Comparison of ENCODE assay signal across 8 cellular contexts in genomic region chr6:296151-297122, GRCh38. TPM values are rescaled to one million over a fixed set of nuclear protein-coding genes. Genes with fewer than 3 reads are reported as not detected.
DNase-seq lines count a peak whose midpoint lies in the region; ATAC-seq, FAIRE-seq and TF ChIP-seq lines count a peak whose summit lies in the region.

No MANE protein-coding gene starts in this region.

- H3K27me3 ChIP-seq in naive thymus-derived CD4-positive, alpha-beta T cell (ENCODE audit: control insufficient read depth in 2 of 2, insufficient read depth in 2 of 2, low read length in 2 of 2): no peaks in the 10 kb centered on the region

- CTCF ChIA-PET in HEK293 (lab: Yijun Ruan, JAX): interaction anchor here (0.8 kb wide), 1 partner anchor 35 kb away, joined by 3 read pairs; no protein-coding TSS in a partner anchor
- CTCF ChIA-PET in naive thymus-derived CD4-positive, alpha-beta T cell (lab: Charles Lee): interaction anchor here (0.7 kb wide), 1 partner anchor 53 kb away, joined by 3 read pairs; no protein-coding TSS in a partner anchor

- DNase-seq in GM12892 (ENCODE audit: insufficient read length) (no peak), NCI-H1105 (lab: John Stamatoyannopoulos, UW) (no peak), HuH-7.5 (ENCODE audit: low spot score) (no peak), iPS-NIHi7 (ENCODE audit: extremely low spot score) (no peak)
- no peak for DNase-seq in T-helper 2 cell treated with Interferon-gamma antibody and Interleukin-4, amounts not matched to agents 5 μg/mL and 100 μg/mL, for 36 hours (ENCODE audit: low spot score)
- DNase-seq in naive thymus-derived CD4-positive, alpha-beta T cell: peak in 1 of 9 donors; percentile 16
- no peak for DNase-seq in activated naive CD4-positive, alpha-beta T cell treated with anti-CD3 and anti-CD28 coated beads, Interleukin-2, amount 50 U/mL, for 16 hours

- H3K27ac Mint-ChIP-seq in T-helper 2 cell treated with Interferon-gamma antibody and Interleukin-4, amounts not matched to agents 5 μg/mL and 100 μg/mL, for 36 hours: peak overlapping the region; percentile 21
- peak overlapping the region in 6 of 9 donors; percentile 5 to 60 (median 28) for H3K27ac Mint-ChIP-seq in naive thymus-derived CD4-positive, alpha-beta T cell

- no peaks in the 10 kb centered on the region for H3K36me3 ChIP-seq in HEK293 (ENCODE audit: control insufficient read depth in 2 of 2, insufficient read depth in 1 of 2, low read length in 2 of 2)
- H3K36me3 ChIP-seq in naive thymus-derived CD4-positive, alpha-beta T cell (ENCODE audit: control insufficient read depth in 2 of 3, insufficient read depth in 3 of 3, low read length in 3 of 3): no peaks in the 10 kb centered on the region

- H3K4me1 Mint-ChIP-seq in T-helper 2 cell treated with Interferon-gamma antibody and Interleukin-4, amounts not matched to agents 5 μg/mL and 100 μg/mL, for 36 hours (ENCODE audit: low read depth): peaks cover 33% of the 10 kb centered on the region
- peaks cover 12 to 48% (median 27%) of the 10 kb centered on the region in 7 donors for H3K4me1 Mint-ChIP-seq in naive thymus-derived CD4-positive, alpha-beta T cell

- peak; percentile 53 for FAIRE-seq in GM12892 (lab: Jason Lieb, UNC)

- H3K4me3 Mint-ChIP-seq in T-helper 2 cell treated with Interferon-gamma antibody and Interleukin-4, amounts not matched to agents 5 μg/mL and 100 μg/mL, for 36 hours: peak overlapping the region; percentile 23
- peak overlapping the region in 8 of 10 donors; percentile 13 to 66 (median 25) for H3K4me3 Mint-ChIP-seq in naive thymus-derived CD4-positive, alpha-beta T cell

- TF ChIP-seq POLR2A in GM12892 (IDR thresholded peaks at IDR 0.05; ENCODE audit: low read depth, low read length): peak; percentile 45; the same call in 1 of the 2 replicates

- intact Hi-C loops in naive thymus-derived CD4-positive, alpha-beta T cell (cut with micrococcal nuclease): loop anchor here in 1 of 2 donors (10.0 kb wide), 1 partner anchor 398 kb away; the partner anchor contains the start of gene EXOC2

- no peaks in the 10 kb centered on the region for H3K36me3 Mint-ChIP-seq in T-helper 2 cell treated with Interferon-gamma antibody and Interleukin-4, amounts not matched to agents 5 μg/mL and 100 μg/mL, for 36 hours (ENCODE audit: low read depth)
- peaks cover 0 to 2% (median 0%) of the 10 kb centered on the region in 5 donors for H3K36me3 Mint-ChIP-seq in naive thymus-derived CD4-positive, alpha-beta T cell

- TF ChIP-seq CTCF in HEK293 (tag by site-specific recombination; IDR thresholded peaks at IDR 0.05): no peak

- H3K4me3 ChIP-seq in HEK293 (ENCODE audit: low read depth, low read length): no peak overlapping the region
- no peak overlapping the region for H3K4me3 ChIP-seq in naive thymus-derived CD4-positive, alpha-beta T cell (ENCODE audit: low read length)

- no peaks in the 10 kb centered on the region for H3K27me3 Mint-ChIP-seq in T-helper 2 cell treated with Interferon-gamma antibody and Interleukin-4, amounts not matched to agents 5 μg/mL and 100 μg/mL, for 36 hours (ENCODE audit: low read depth)
- H3K27me3 Mint-ChIP-seq in naive thymus-derived CD4-positive, alpha-beta T cell: no peaks in the 10 kb centered on the region

- POLR2A ChIA-PET in HEK293 (lab: Yijun Ruan, JAX): no interaction called here
- POLR2A ChIA-PET in naive thymus-derived CD4-positive, alpha-beta T cell (lab: Charles Lee): interaction anchor here (0.9 to 1.1 kb wide), 2 partner anchors 10 kb away, joined by 3 read pairs; no protein-coding TSS in a partner anchor

- ATAC-seq in naive thymus-derived CD4-positive, alpha-beta T cell: no peak

- no peaks in the 10 kb centered on the region for H3K9me3 Mint-ChIP-seq in T-helper 2 cell treated with Interferon-gamma antibody and Interleukin-4, amounts not matched to agents 5 μg/mL and 100 μg/mL, for 36 hours
- peaks cover 0 to 4% (median 0%) of the 10 kb centered on the region in 11 donors for H3K9me3 Mint-ChIP-seq in naive thymus-derived CD4-positive, alpha-beta T cell

- H3K4me1 ChIP-seq in HEK293 (ENCODE audit: control insufficient read depth, insufficient read depth, low read length): peaks cover 15% of the 10 kb centered on the region
- H3K4me1 ChIP-seq in naive thymus-derived CD4-positive, alpha-beta T cell (ENCODE audit: control insufficient read depth in 2 of 2, insufficient read depth in 2 of 2, low read length in 2 of 2): peaks cover 8 to 20% of the 10 kb centered on the region in 2 donors

- no peak overlapping the region for H3K27ac ChIP-seq in HEK293 (ENCODE audit: extremely low read depth, low read depth, low read length)
- no peak overlapping the region for H3K27ac ChIP-seq in naive thymus-derived CD4-positive, alpha-beta T cell (ENCODE audit: low read depth, low read length)

- H3K9me3 ChIP-seq in HEK293 (ENCODE audit: control insufficient read depth, insufficient read depth, low read depth, low read length): no peaks in the 10 kb centered on the region
- no peaks in the 10 kb centered on the region for H3K9me3 ChIP-seq in naive thymus-derived CD4-positive, alpha-beta T cell (ENCODE audit: control insufficient read depth in 2 of 3, low read length in 3 of 3)

TF ChIP-seq in HEK293, 187 proteins besides CTCF, POLR2A, EP300 and RAD21:
- TF ChIP-seq GLI4 (tag by site-specific recombination; IDR thresholded peaks at IDR 0.05) (no peak), ATF2 (tag by site-specific recombination; IDR thresholded peaks at IDR 0.05; ENCODE audit: low read depth) (no peak), ZIC2 (tag by site-specific recombination; IDR thresholded peaks at IDR 0.05) (peak; percentile 44), ZNF155 (tag by site-specific recombination; IDR thresholded peaks at IDR 0.05) (no peak), ZBTB8A (tag by site-specific recombination; IDR thresholded peaks at IDR 0.05) (peak; percentile 94), ZNF23 (tag by site-specific recombination; IDR thresholded peaks at IDR 0.05; ENCODE audit: borderline replicate concordance) (no peak), HOXD13 (CRISPR knock-in tag; IDR thresholded peaks at IDR 0.05; ENCODE audit: borderline replicate concordance) (no peak), ZNF837 (tag by site-specific recombination; IDR thresholded peaks at IDR 0.05) (no peak), ZNF335 (tag by site-specific recombination; conservative IDR thresholded peaks at IDR 0.05) (peak; percentile 73)

RNA-seq across cellular contexts. Expression of gene DUSP22, which starts 4.2 kb away (rescaled TPM):
- polyA plus RNA-seq in GM12892 (2012; ENCODE audit: missing spikeins): 89.0 TPM
- 10 to 100 TPM; 24.8 to 57.2 (median 51.0) TPM for total RNA-seq in naive thymus-derived CD4-positive, alpha-beta T cell
- polyA plus RNA-seq in naive thymus-derived CD4-positive, alpha-beta T cell: 10 to 100 TPM; 30.6 to 36.6 TPM
